ENCODE assay signal across 10 cellular contexts in the genomic region with DNA sequence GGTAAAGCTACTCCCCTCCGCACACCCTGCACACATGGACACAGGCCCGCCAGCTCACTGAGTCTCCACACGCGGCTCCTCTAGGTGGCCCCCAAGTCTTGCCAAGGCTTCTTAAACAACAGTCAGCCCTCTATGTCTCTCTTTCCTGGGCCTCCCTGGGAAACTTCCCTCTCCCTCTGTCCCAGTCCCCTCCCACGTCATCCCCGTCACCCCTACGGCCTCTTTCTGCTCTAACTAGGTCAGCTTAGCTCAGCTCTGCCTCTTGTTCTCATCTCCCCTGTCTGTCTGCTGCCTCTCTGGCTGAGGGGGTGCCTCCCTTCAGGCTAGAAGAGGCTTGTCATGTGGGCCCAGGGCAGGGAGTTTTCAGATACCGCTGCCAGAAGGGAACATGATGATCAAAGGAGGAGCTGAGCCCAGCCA. TPM values are rescaled to one million over a fixed set of nuclear protein-coding genes. Genes with fewer than 3 reads are reported as not detected.
DNase-seq lines count a peak whose midpoint lies in the region; ATAC-seq, FAIRE-seq and TF ChIP-seq lines count a peak whose summit lies in the region.
"Had no signal": no experiment of that assay in that cellular context is flagged by ENCODE, and none has a peak within 500 bp of the region (broad histone marks: within the 10 kb centered on the region; RNA-seq: fewer than 3 reads in every experiment).

No MANE protein-coding gene starts in this region.

- ATAC-seq in GM21447 (IDR thresholded peaks at IDR 0.05; ENCODE audit: unreplicated experiment): no peak
- ATAC-seq: natural killer cell treated with Interleukin-12 subunit alpha and Interleukin-12 subunit beta and Interleukin-15 and Interleukin-18, amount 100 ng/mL, for 72 hours had no signal

- peak; percentile 3 for TF ChIP-seq CTCF in AG04449 (IDR thresholded peaks at IDR 0.05; ENCODE audit: insufficient read depth, low read length, missing control alignments)

- DNase-seq in AG04449 (ENCODE audit: low read depth, low spot score) (no peak), T follicular helper cell (ENCODE audit: low read depth) (peak; percentile 52), mucosa of gallbladder (ENCODE audit: low spot score) (peak; percentile 24), cerebellum (ENCODE audit: low spot score) (no peak), DMS79 (lab: John Stamatoyannopoulos, UW) (no peak), RCC 7860 (ENCODE audit: low spot score) (no peak)
- peak; percentile 21 for DNase-seq in effector CD4-positive, alpha-beta T cell
- DNase-seq: DMS79 treated with DMSO at 0.1 percent for 48 hours had no signal

- H3K4me3 ChIP-seq in AG04449 (ENCODE audit: low read depth, low read length): no peak overlapping the region

- CTCF ChIA-PET in AG04449 (lab: Yijun Ruan, JAX): interaction anchor here (2.1 kb wide), 1 partner anchor 75 kb away, joined by 7 read pairs; no protein-coding TSS in a partner anchor

- no peak for FAIRE-seq in RCC 7860 (lab: Jason Lieb, UNC)

- POLR2A ChIA-PET in AG04449 (lab: Yijun Ruan, JAX): no interaction called here

RNA-seq across cellular contexts. Expression of a gene that starts 38.8 kb away (rescaled TPM):
- total RNA-seq in mucosa of gallbladder (36.3 TPM), cerebellum (45.1 TPM)

RNA-seq across cellular contexts. Expression of a gene that starts 47.9 kb away (rescaled TPM):
- total RNA-seq in mucosa of gallbladder (8.3 TPM), cerebellum (13.8 TPM)

Comparison
In these comparisons a context has a peak if more than half of its experiments do, and no peak if none do; other contexts are left out.
1. DNase-seq: peak in T follicular helper cell (single experiment), effector CD4-positive, alpha-beta T cell (single experiment) and mucosa of gallbladder (single experiment); none in AG04449 (single experiment), cerebellum (single experiment), DMS79 (single experiment) and RCC 7860 (single experiment).